In genomic region chr4:89338206-89338605, GRCh38 we compare ENCODE assay signal across 37 cellular contexts.
"Had no signal": no experiment of that assay in that cellular context is flagged by ENCODE, and none has a peak within 500 bp of the region (broad histone marks: within the 10 kb centered on the region; RNA-seq: fewer than 3 reads in every experiment).

No MANE protein-coding gene starts in this region.

- H3K4me3 ChIP-seq: ascending aorta, cardiac muscle cell, PC-9 had no signal

- H3K9ac ChIP-seq: KMS-11 had no signal

- H3K27ac Mint-ChIP-seq: activated CD4-positive, alpha-beta memory T cell treated with anti-CD3 and anti-CD28 coated beads, Interleukin-2, amount 10 ng/mL, durations not matched to agents 7 days and 5 days; activated CD8-positive, alpha-beta memory T cell treated with anti-CD3 and anti-CD28 coated beads, Interleukin-2, amount 10 ng/mL, durations not matched to agents 7 days and 5 days; activated naive CD8-positive, alpha-beta T cell treated with anti-CD3 and anti-CD28 coated beads, Interleukin-2, amount 50 U/mL, for 24 hours; T-cell had no signal

- H2AFZ ChIP-seq: PC-9 had no signal

- H3K9me3 ChIP-seq: ascending aorta had no signal

- H3K4me1 Mint-ChIP-seq: central memory CD8-positive, alpha-beta T cell had no signal

- H3K36me3 Mint-ChIP-seq: activated naive CD8-positive, alpha-beta T cell; T-cell had no signal

- H3K9me3 Mint-ChIP-seq: activated CD4-positive, alpha-beta memory T cell treated with anti-CD3 and anti-CD28 coated beads, Interleukin-2, amount 10 ng/mL, durations not matched to agents 7 days and 5 days; activated naive CD8-positive, alpha-beta T cell treated with anti-CD3 and anti-CD28 coated beads, Interleukin-2, amount 50 U/mL, for 24 hours; central memory CD8-positive, alpha-beta T cell; T-cell had no signal

- H3K4me1 ChIP-seq: ascending aorta had no signal

- H3K4me3 Mint-ChIP-seq: activated CD4-positive, alpha-beta memory T cell treated with anti-CD3 and anti-CD28 coated beads, Interleukin-2, amount 10 ng/mL, durations not matched to agents 7 days and 5 days; activated CD8-positive, alpha-beta memory T cell treated with anti-CD3 and anti-CD28 coated beads, Interleukin-2, amount 10 ng/mL, durations not matched to agents 7 days and 5 days; activated naive CD8-positive, alpha-beta T cell treated with anti-CD3 and anti-CD28 coated beads, Interleukin-2, amount 50 U/mL, for 24 hours; central memory CD8-positive, alpha-beta T cell had no signal

- DNase-seq: activated CD4-positive, alpha-beta memory T cell treated with anti-CD3 and anti-CD28 coated beads, Interleukin-2, amount 10 ng/mL, durations not matched to agents 7 days and 5 days; activated CD4-positive, alpha-beta T cell treated with anti-CD3 and anti-CD28 coated beads for 1 hour; activated CD4-positive, alpha-beta T cell treated with anti-CD3 and anti-CD28 coated beads for 48 hours; activated CD4-positive, CD25-positive, alpha-beta regulatory T cell; activated CD8-positive, alpha-beta memory T cell treated with anti-CD3 and anti-CD28 coated beads for 24 hours; activated CD8-positive, alpha-beta memory T cell treated with anti-CD3 and anti-CD28 coated beads, Interleukin-2, amount 10 ng/mL, durations not matched to agents 7 days and 5 days; activated CD8-positive, alpha-beta memory T cell treated with anti-CD3 and anti-CD28 coated beads, Interleukin-2, amount 50 U/mL, for 48 hours; activated gamma-delta T cell; activated naive CD4-positive, alpha-beta T cell treated with Interleukin-2 at 50 U/mL for 16 hours; activated naive CD8-positive, alpha-beta T cell treated with anti-CD3 and anti-CD28 coated beads, Interleukin-2, amount 50 U/mL, for 24 hours; activated T-cell treated with anti-CD3 and anti-CD28 coated beads, Interleukin-2, amount 50 U/mL, for 48 hours; amygdala; NCI-H1048; NCI-H1105 treated with DMSO at 0.1 percent for 48 hours; NCI-H1436; NCI-H1694; NCI-H1930; NCI-H2081 treated with DMSO at 0.1 percent for 48 hours; NCI-H226; NCI-H446 treated with DMSO at 0.1 percent for 48 hours; NCI-H524; NCI-H69; NCI-H82; NK-92 treated with Interleukin-12 subunit alpha and Interleukin-12 subunit beta, amount 100 ng/mL, for 24 hours; PC-9; SIG-M5; T-helper 9 cell; WERI-Rb-1 had no signal

- H3K4me2 ChIP-seq: KMS-11, PC-9 had no signal

- H3K27me3 Mint-ChIP-seq: activated naive CD8-positive, alpha-beta T cell; activated naive CD8-positive, alpha-beta T cell treated with anti-CD3 and anti-CD28 coated beads, Interleukin-2, amount 50 U/mL, for 24 hours; central memory CD8-positive, alpha-beta T cell; T-cell had no signal

- ATAC-seq: activated CD8-positive, alpha-beta memory T cell treated with anti-CD3 and anti-CD28 coated beads, Interleukin-2, amount 10 ng/mL, durations not matched to agents 7 days and 5 days; activated naive CD8-positive, alpha-beta T cell treated with anti-CD3 and anti-CD28 coated beads, Interleukin-2, amount 50 U/mL, for 24 hours; Right ventricle myocardium inferior; SK-N-SH treated with all-trans-retinoic acid at 6 μM for 48 hours had no signal

- H3K27me3 ChIP-seq: ascending aorta, cardiac muscle cell had no signal

- H3K36me3 ChIP-seq: ascending aorta, cardiac muscle cell, WERI-Rb-1 had no signal

- H3K27ac ChIP-seq: ascending aorta, cardiac muscle cell, KMS-11, PC-9, RWPE1, WERI-Rb-1 had no signal
